In genomic region chr11:112805658-112806057, GRCh38 we compare ENCODE assay signal across 22 cellular contexts.
DNase-seq lines count a peak whose midpoint lies in the region; ATAC-seq, FAIRE-seq and TF ChIP-seq lines count a peak whose summit lies in the region.
"Had no signal": no experiment of that assay in that cellular context is flagged by ENCODE, and none has a peak within 500 bp of the region (broad histone marks: within the 10 kb centered on the region; RNA-seq: fewer than 3 reads in every experiment).

No MANE protein-coding gene starts in this region.

- H3K9me3 Mint-ChIP-seq in CD8-positive, alpha-beta T cell, result no peaks in the 10 kb centered on the region
- H3K9me3 Mint-ChIP-seq: activated naive CD4-positive, alpha-beta T cell treated with anti-CD3 and anti-CD28 coated beads for 36 hours; central memory CD8-positive, alpha-beta T cell had no signal

- H3K9me3 ChIP-seq in heart right ventricle, result no peaks in the 10 kb centered on the region
- no peaks in the 10 kb centered on the region for H3K9me3 ChIP-seq in stomach
- H3K9me3 ChIP-seq in CD8-positive, alpha-beta T cell (ENCODE audit: low read length), result no peaks in the 10 kb centered on the region

- FAIRE-seq in urothelium cell line (lab: Jason Lieb, UNC), result no peak
- FAIRE-seq: kidney had no signal

- no peaks in the 10 kb centered on the region for H3K4me1 Mint-ChIP-seq in CD8-positive, alpha-beta T cell (ENCODE audit: low read depth)
- H3K4me1 Mint-ChIP-seq: central memory CD8-positive, alpha-beta T cell; IgD-negative memory B cell; naive thymus-derived CD4-positive, alpha-beta T cell; stimulated activated naive B cell treated with anti-CD40 and anti-IgM and Interleukin-4, amounts not matched to agents 10 μg/mL and 1 μg/mL and 100 μg/mL, for 72 hours had no signal

- H3K4me1 ChIP-seq in heart right ventricle, result peaks cover 0 to 29% (median 0%) of the 10 kb centered on the region in 9 donors
- H3K4me1 ChIP-seq in stomach, result peaks cover 0 to 31% (median 5%) of the 10 kb centered on the region in 4 donors
- H3K4me1 ChIP-seq in CD8-positive, alpha-beta T cell (ENCODE audit: insufficient read depth, low read length), result no peaks in the 10 kb centered on the region
- H3K4me1 ChIP-seq: parathyroid adenoma had no signal

- intact Hi-C loops in heart right ventricle (cut with DNase I) (no loop called here), stomach (cut with DNase I; ENCODE audit: low total_unique reads) (no loop called here)
- intact Hi-C loops in CD8-positive, alpha-beta T cell (cut with DNase I, micrococcal nuclease), result no loop called here

- H3K27ac ChIP-seq in heart right ventricle (no peak overlapping the region), stomach (no peak overlapping the region)
- H3K27ac ChIP-seq in CD8-positive, alpha-beta T cell (ENCODE audit: low read depth, low read length), result no peak overlapping the region
- H3K27ac ChIP-seq: C4-2B, parathyroid adenoma had no signal

- no peak overlapping the region for H3K4me3 Mint-ChIP-seq in CD8-positive, alpha-beta T cell
- H3K4me3 Mint-ChIP-seq: activated CD8-positive, alpha-beta T cell treated with anti-CD3 and anti-CD28 coated beads, Interleukin-2, amount 10 ng/mL, durations not matched to agents 7 days and 5 days; activated naive CD4-positive, alpha-beta T cell treated with anti-CD3 and anti-CD28 coated beads for 36 hours; central memory CD8-positive, alpha-beta T cell; IgD-negative memory B cell; naive thymus-derived CD4-positive, alpha-beta T cell; stimulated activated naive B cell treated with anti-CD40 and anti-IgM and Interleukin-4, amounts not matched to agents 10 μg/mL and 1 μg/mL and 100 μg/mL, for 72 hours had no signal

- no peak for TF ChIP-seq POLR2A in stomach (IDR thresholded peaks at IDR 0.05)

- TF ChIP-seq CTCF in heart right ventricle (IDR thresholded peaks at IDR 0.05) (no peak), stomach (IDR thresholded peaks at IDR 0.05) (no peak)
- no peak for TF ChIP-seq CTCF in CD8-positive, alpha-beta T cell (IDR thresholded peaks at IDR 0.05)

- H3K4me3 ChIP-seq in heart right ventricle (no peak overlapping the region), stomach (no peak overlapping the region)
- H3K4me3 ChIP-seq in CD8-positive, alpha-beta T cell (ENCODE audit: low read depth, low read length), result no peak overlapping the region

- CTCF ChIA-PET in CD8-positive, alpha-beta T cell (lab: Charles Lee), result no interaction called here

- TF ChIP-seq EP300 in stomach (IDR thresholded peaks at IDR 0.05), result no peak

- DNase-seq in NCI-H82 (lab: John Stamatoyannopoulos, UW) (peak; percentile 38), NCI-H82 treated with DMSO at 0.1 percent for 48 hours (lab: John Stamatoyannopoulos, UW; ENCODE audit: unreplicated experiment) (no peak), NCI-H526 (lab: John Stamatoyannopoulos, UW) (peak; percentile 86 to 94), heart right ventricle (peak in 1 of 2 donors; percentile 40), stomach (peak; percentile 57), urothelium cell line (ENCODE audit: low spot score) (no peak)
- no peak for DNase-seq in CD8-positive, alpha-beta T cell
- DNase-seq: activated CD8-positive, alpha-beta T cell treated with anti-CD3 and anti-CD28 coated beads, Interleukin-2, amount 10 ng/mL, durations not matched to agents 7 days and 5 days; activated naive CD4-positive, alpha-beta T cell treated with anti-CD3 and anti-CD28 coated beads for 36 hours; activated T-cell treated with anti-CD3 and anti-CD28 coated beads, Interleukin-2, amount 50 U/mL, for 48 hours; foreskin fibroblast; kidney; naive thymus-derived CD4-positive, alpha-beta T cell; NCI-H187; stimulated activated CD4-positive, alpha-beta T cell treated with anti-CD3 and anti-CD28 coated beads, Interleukin-1b, Interleukin-23, amount 100 ng/mL, for 48 hours; stimulated activated naive B cell treated with anti-CD40 and anti-IgM and Interleukin-4, amounts not matched to agents 10 μg/mL and 1 μg/mL and 100 μg/mL, for 72 hours had no signal

- H3K36me3 ChIP-seq in heart right ventricle, result no peaks in the 10 kb centered on the region
- H3K36me3 ChIP-seq in stomach, result no peaks in the 10 kb centered on the region
- no peaks in the 10 kb centered on the region for H3K36me3 ChIP-seq in CD8-positive, alpha-beta T cell (ENCODE audit: insufficient read depth, low read length)

- no peaks in the 10 kb centered on the region for H3K27me3 ChIP-seq in heart right ventricle
- H3K27me3 ChIP-seq in stomach, result no peaks in the 10 kb centered on the region
- H3K27me3 ChIP-seq in CD8-positive, alpha-beta T cell (ENCODE audit: insufficient read depth, low read length), result no peaks in the 10 kb centered on the region

- POLR2A ChIA-PET in CD8-positive, alpha-beta T cell (lab: Charles Lee), result no interaction called here

- ATAC-seq in heart right ventricle (peak; percentile 27 to 87 (median 70)), HG03025 (IDR thresholded peaks at IDR 0.05; ENCODE audit: low FRiP score, unreplicated experiment) (no peak)
- ATAC-seq in CD8-positive, alpha-beta T cell, result no peak
- ATAC-seq: activated CD4-positive, CD25-positive, alpha-beta regulatory T cell treated with anti-CD3 and anti-CD28 coated beads, Interleukin-2, amount 50 U/mL, for 24 hours; activated CD8-positive, alpha-beta T cell treated with anti-CD3 and anti-CD28 coated beads, Interleukin-2, amount 10 ng/mL, durations not matched to agents 7 days and 5 days; naive thymus-derived CD4-positive, alpha-beta T cell; stimulated activated naive B cell treated with anti-CD40 and anti-IgM and Interleukin-4, amounts not matched to agents 10 μg/mL and 1 μg/mL and 100 μg/mL, for 72 hours had no signal

- WGBS in heart right ventricle, 2 donors, result 23 to 29% methylated on average over 3 of the region's 3 CpGs
- WGBS in stomach, 5 donors, result 0 to 27% (median 12%) methylated on average over 3 of the region's 3 CpGs

- H3K36me3 Mint-ChIP-seq in CD8-positive, alpha-beta T cell, result no peaks in the 10 kb centered on the region
- H3K36me3 Mint-ChIP-seq: IgD-negative memory B cell; naive thymus-derived CD4-positive, alpha-beta T cell; stimulated activated naive B cell treated with anti-CD40 and anti-IgM and Interleukin-4, amounts not matched to agents 10 μg/mL and 1 μg/mL and 100 μg/mL, for 72 hours had no signal

- no peak overlapping the region for H3K27ac Mint-ChIP-seq in CD8-positive, alpha-beta T cell
- H3K27ac Mint-ChIP-seq: activated CD8-positive, alpha-beta T cell treated with anti-CD3 and anti-CD28 coated beads, Interleukin-2, amount 10 ng/mL, durations not matched to agents 7 days and 5 days; activated naive CD4-positive, alpha-beta T cell treated with anti-CD3 and anti-CD28 coated beads for 36 hours; IgD-negative memory B cell; naive thymus-derived CD4-positive, alpha-beta T cell; stimulated activated naive B cell treated with anti-CD40 and anti-IgM and Interleukin-4, amounts not matched to agents 10 μg/mL and 1 μg/mL and 100 μg/mL, for 72 hours had no signal

- H3K27me3 Mint-ChIP-seq in CD8-positive, alpha-beta T cell (ENCODE audit: low read depth), result peaks cover 4% of the 10 kb centered on the region
- H3K27me3 Mint-ChIP-seq: stimulated activated naive B cell treated with anti-CD40 and anti-IgM and Interleukin-4, amounts not matched to agents 10 μg/mL and 1 μg/mL and 100 μg/mL, for 72 hours had no signal

Comparison
In these comparisons a context has a peak if more than half of its experiments do, and no peak if none do; other contexts are left out.
1. DNase-seq: peak in NCI-H82 (single experiment), NCI-H526 (2 of 2) and stomach (single experiment); none in NCI-H82 treated with DMSO at 0.1 percent for 48 hours (single experiment), urothelium cell line (single experiment) and CD8-positive, alpha-beta T cell (0 of 7).
2. ATAC-seq: peak in heart right ventricle (8 of 8); none in CD8-positive, alpha-beta T cell (single experiment) and HG03025 (single experiment).